Comparison of ENCODE assay signal across 18 cellular contexts in genomic region chr16:80989801-80990200, GRCh38. TPM values are rescaled to one million over a fixed set of nuclear protein-coding genes. Genes with fewer than 3 reads are reported as not detected.
DNase-seq lines count a peak whose midpoint lies in the region; ATAC-seq lines count a peak whose summit lies in the region.
"Had no signal": no experiment of that assay in that cellular context is flagged by ENCODE, and none has a peak within 500 bp of the region (broad histone marks: within the 10 kb centered on the region; RNA-seq: fewer than 3 reads in every experiment).

No MANE protein-coding gene starts in this region.

- no peaks in the 10 kb centered on the region for H3K9me3 ChIP-seq in adipocyte (ENCODE audit: control insufficient read depth, low read length)
- no peaks in the 10 kb centered on the region for H3K9me3 ChIP-seq in trophoblast cell (ENCODE audit: insufficient read depth, low read depth, low read length)
- no peaks in the 10 kb centered on the region for H3K9me3 ChIP-seq in neuronal stem cell (replicated peaks in 1 of 2; ENCODE audit: control insufficient read depth in 2 of 2, insufficient read depth in 1 of 2, low read depth in 1 of 2, low read length in 2 of 2)

- WGBS in trophoblast cell (ENCODE audit: extremely low coverage, insufficient coverage, insufficient read length), result no CpG with 5 or more reads among the region's 2 CpGs
- no CpG with 5 or more reads among the region's 2 CpGs for WGBS in neuronal stem cell (ENCODE audit: extremely low coverage in 2 of 2, insufficient read length in 2 of 2, insufficient replicate concordance in 1 of 2), 2 donors

- H3K27me3 ChIP-seq in adipocyte (replicated peaks; ENCODE audit: control insufficient read depth, insufficient read depth, low read length) (no peaks in the 10 kb centered on the region), trophoblast cell (ENCODE audit: insufficient read depth, low read length) (no peaks in the 10 kb centered on the region), neuronal stem cell (ENCODE audit: control insufficient read depth in 3 of 3, insufficient read depth in 3 of 3, low read depth in 1 of 3, low read length in 3 of 3) (no peaks in the 10 kb centered on the region)

- peak overlapping the region; percentile 59 for H3K18ac ChIP-seq in trophoblast cell (ENCODE audit: low read length)
- H3K18ac ChIP-seq in neuronal stem cell (ENCODE audit: low read length), result no peak overlapping the region

- H4K12ac ChIP-seq in trophoblast cell (ENCODE audit: low read depth, low read length), result no peak overlapping the region

- H3K9ac ChIP-seq in adipocyte (ENCODE audit: low read length) (no peak overlapping the region), trophoblast cell (ENCODE audit: low read length) (no peak overlapping the region), neuronal stem cell (ENCODE audit: low read depth, low read length, poor library complexity) (no peak overlapping the region)

- no peak overlapping the region for H3K4ac ChIP-seq in trophoblast cell (ENCODE audit: low read depth, low read length)
- no peak overlapping the region for H3K4ac ChIP-seq in neuronal stem cell (ENCODE audit: low read length)

- H3K79me2 ChIP-seq in trophoblast cell (ENCODE audit: control insufficient read depth, insufficient read depth, low read length, poor library complexity), result peaks cover 5% of the 10 kb centered on the region

- H3K4me3 ChIP-seq in adipocyte (ENCODE audit: low read length), result no peak overlapping the region
- H3K4me3 ChIP-seq in trophoblast cell (ENCODE audit: low read depth, low read length), result no peak overlapping the region
- H3K4me3 ChIP-seq in neuronal stem cell (ENCODE audit: low read length in 2 of 2), result no peak overlapping the region

- H2BK15ac ChIP-seq in neuronal stem cell (ENCODE audit: low read length), result no peak overlapping the region

- H4K8ac ChIP-seq in trophoblast cell (ENCODE audit: low read depth, low read length) (no peak overlapping the region), neuronal stem cell (ENCODE audit: low read depth, low read length) (no peak overlapping the region)

- H3K36me3 ChIP-seq in adipocyte (ENCODE audit: control insufficient read depth, insufficient read depth, low read length, severe bottlenecking) (no peaks in the 10 kb centered on the region), trophoblast cell (ENCODE audit: control insufficient read depth in 1 of 2, insufficient read depth in 2 of 2, low read length in 2 of 2) (peaks cover 4% of the 10 kb centered on the region in 2 experiments), neuronal stem cell (replicated peaks in 1 of 2; ENCODE audit: control insufficient read depth in 2 of 2, insufficient read depth in 2 of 2, low read length in 2 of 2) (peaks cover 3 to 38% of the 10 kb centered on the region in 2 donors)

- H2BK5ac ChIP-seq in trophoblast cell (ENCODE audit: low read depth, low read length, poor library complexity) (no peak overlapping the region), neuronal stem cell (ENCODE audit: low read length) (no peak overlapping the region)

- DNase-seq in EH (ENCODE audit: low read depth) (peak; percentile 47), M059J (ENCODE audit: low read depth) (peak; percentile 29), adipocyte (ENCODE audit: low read depth) (peak; percentile 40), trophoblast cell (no peak), neuronal stem cell (ENCODE audit: low spot score) (no peak), putamen (ENCODE audit: low spot score) (no peak)
- DNase-seq: ACHN, AML-193, COR-L47, DMS153, GOT3, NCI-H1092 treated with DMSO at 0.1 percent for 48 hours, NCI-H146, NCI-H2029 treated with DMSO at 0.1 percent for 48 hours, NCI-H2171 treated with DMSO at 0.1 percent for 48 hours, NCI-H446, Right ventricle myocardium superior had no signal

- H3K4me1 ChIP-seq in adipocyte (ENCODE audit: control insufficient read depth, insufficient read depth, low read length) (peaks cover 25% of the 10 kb centered on the region), trophoblast cell (ENCODE audit: control insufficient read depth in 1 of 2, insufficient read depth in 2 of 2, low read length in 2 of 2) (peaks cover 10 to 14% of the 10 kb centered on the region in 2 experiments), neuronal stem cell (ENCODE audit: control insufficient read depth in 2 of 2, insufficient read depth in 1 of 2, low read depth in 1 of 2, low read length in 2 of 2) (peaks cover 0 to 5% of the 10 kb centered on the region in 2 donors)

- ATAC-seq in HG03025 (IDR thresholded peaks at IDR 0.05; ENCODE audit: low FRiP score, unreplicated experiment), result no peak

- no peak overlapping the region for H2AFZ ChIP-seq in trophoblast cell (ENCODE audit: insufficient read depth, low read length, poor library complexity)
- no peak overlapping the region for H2AFZ ChIP-seq in neuronal stem cell (ENCODE audit: low read length)

- no peak overlapping the region for H3K27ac ChIP-seq in trophoblast cell (ENCODE audit: low read depth, low read length)
- H3K27ac ChIP-seq in neuronal stem cell (replicated peaks; ENCODE audit: low read length), result no peak overlapping the region

- no peak overlapping the region for H2AK5ac ChIP-seq in trophoblast cell (ENCODE audit: low read length)
- no peak overlapping the region for H2AK5ac ChIP-seq in neuronal stem cell (ENCODE audit: low read depth, low read length)

- H2BK12ac ChIP-seq in trophoblast cell (ENCODE audit: low read length), result no peak overlapping the region
- H2BK12ac ChIP-seq in neuronal stem cell (ENCODE audit: low read length), result no peak overlapping the region

- H3K79me1 ChIP-seq in trophoblast cell (ENCODE audit: low read length) (peaks cover 4% of the 10 kb centered on the region), neuronal stem cell (ENCODE audit: low read depth, low read length) (no peaks in the 10 kb centered on the region)

- H3K14ac ChIP-seq in trophoblast cell (ENCODE audit: low read length), result no peak overlapping the region
- H3K14ac ChIP-seq in neuronal stem cell (ENCODE audit: low read length), result no peak overlapping the region

- no peak overlapping the region for H2BK120ac ChIP-seq in trophoblast cell (ENCODE audit: insufficient read depth, low read length, poor library complexity)
- no peak overlapping the region for H2BK120ac ChIP-seq in neuronal stem cell (ENCODE audit: low read depth, low read length)

- no peak overlapping the region for H3K4me2 ChIP-seq in trophoblast cell (ENCODE audit: low read length)
- no peak overlapping the region for H3K4me2 ChIP-seq in neuronal stem cell (ENCODE audit: insufficient read depth, low read length, poor library complexity, severe bottlenecking)

- no peak overlapping the region for H4K91ac ChIP-seq in trophoblast cell (ENCODE audit: low read depth, low read length)
- no peak overlapping the region for H4K91ac ChIP-seq in neuronal stem cell (ENCODE audit: low read depth, low read length, poor library complexity)

- no peak overlapping the region for H3K23ac ChIP-seq in trophoblast cell (ENCODE audit: low read length)
- H3K23ac ChIP-seq in neuronal stem cell (ENCODE audit: low read depth, low read length, poor library complexity), result no peak overlapping the region

RNA-seq across cellular contexts. Expression of gene CMC2, which starts 16.9 kb away (rescaled TPM):
- 144 and 150 TPM in 2 replicates for total RNA-seq in M059J (2014; rRNA removed; shearing (Covaris generic))
- polyA plus RNA-seq in trophoblast cell (2013), result 133 and 138 TPM in 2 replicates
- polyA plus RNA-seq in neuronal stem cell (2013, experiment 1 of 2), result 156 TPM
- 159 TPM for polyA plus RNA-seq in neuronal stem cell (2013, experiment 2 of 2)

RNA-seq across cellular contexts. Expression of gene CENPN, which starts 17.2 kb away (rescaled TPM):
- 112 and 210 TPM in 2 replicates for total RNA-seq in M059J (2014; rRNA removed; shearing (Covaris generic))
- 51.1 and 54.3 TPM in 2 replicates for polyA plus RNA-seq in trophoblast cell (2013)
- polyA plus RNA-seq in neuronal stem cell (2013, experiment 1 of 2), result 58.7 TPM
- 63.6 TPM for polyA plus RNA-seq in neuronal stem cell (2013, experiment 2 of 2)

RNA-seq across cellular contexts. Expression of gene ATMIN, which starts 45.8 kb away (rescaled TPM):
- total RNA-seq in M059J (2014; rRNA removed; shearing (Covaris generic)), result 39.9 and 55.6 TPM in 2 replicates
- polyA plus RNA-seq in trophoblast cell (2013), result 70.1 and 72.4 TPM in 2 replicates
- polyA plus RNA-seq in neuronal stem cell (2013, experiment 1 of 2), result 39.4 TPM
- polyA plus RNA-seq in neuronal stem cell (2013, experiment 2 of 2), result 39.6 TPM

Comparison
In these comparisons a context has a peak if more than half of its experiments do, and no peak if none do; other contexts are left out.
1. DNase-seq: peak in EH (single experiment), M059J (single experiment) and adipocyte (single experiment); none in trophoblast cell (0 of 2), neuronal stem cell (single experiment) and putamen (single experiment).